24 cellular contexts compared by ENCODE assay signal in the genomic region with DNA sequence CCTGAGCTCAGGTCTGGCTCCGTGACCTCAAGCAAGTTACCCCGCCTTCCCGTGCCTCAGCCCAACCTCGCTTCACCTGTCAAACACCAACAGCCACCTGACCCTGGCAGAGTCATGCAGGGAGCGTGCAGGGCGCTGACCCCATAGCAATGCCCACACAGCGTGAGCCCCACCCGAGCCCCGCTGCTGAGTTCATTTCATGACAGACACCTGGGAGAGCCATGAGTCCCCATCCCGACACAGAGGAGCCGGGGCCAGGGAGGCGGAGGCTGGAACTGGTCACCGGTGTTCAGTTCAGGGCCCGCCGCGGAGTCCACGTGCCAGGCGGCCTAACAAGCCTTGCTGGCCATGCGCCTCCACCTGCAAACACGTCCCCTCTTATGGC. TPM values are rescaled to one million over a fixed set of nuclear protein-coding genes. Genes with fewer than 3 reads are reported as not detected.
DNase-seq lines count a peak whose midpoint lies in the region; ATAC-seq and TF ChIP-seq lines count a peak whose summit lies in the region.
"Had no signal": no experiment of that assay in that cellular context is flagged by ENCODE, and none has a peak within 500 bp of the region (broad histone marks: within the 10 kb centered on the region; RNA-seq: fewer than 3 reads in every experiment).

No MANE protein-coding gene starts in this region.

- H2BK120ac ChIP-seq in neuronal stem cell (ENCODE audit: low read depth, low read length) (no peak overlapping the region), H9 (ENCODE audit: low read depth, low read length, poor library complexity, severe bottlenecking) (no peak overlapping the region)

- H2AFZ ChIP-seq in neuronal stem cell (ENCODE audit: low read length) (no peak overlapping the region), H9 (ENCODE audit: low read length) (no peak overlapping the region)

- H3K27ac ChIP-seq in right cardiac atrium (ENCODE audit: low read length) (no peak overlapping the region), neuronal stem cell (replicated peaks; ENCODE audit: low read length) (no peak overlapping the region), H9 (ENCODE audit: insufficient read length, low read depth, low read length) (no peak overlapping the region), WERI-Rb-1 (no peak overlapping the region)
- H3K27ac ChIP-seq: BLaER1 had no signal

- H3K4ac ChIP-seq in neuronal stem cell (ENCODE audit: low read length) (no peak overlapping the region), H9 (ENCODE audit: low read depth, low read length) (no peak overlapping the region)

- H3K4me1 Mint-ChIP-seq in H9 = peaks cover 1 to 12% of the 10 kb centered on the region in 2 experiments
- H3K4me1 Mint-ChIP-seq: CD14-positive monocyte had no signal

- no peaks in the 10 kb centered on the region for H3K79me1 ChIP-seq in neuronal stem cell (ENCODE audit: low read depth, low read length)
- no peaks in the 10 kb centered on the region for H3K79me1 ChIP-seq in H9 (ENCODE audit: insufficient read depth, low read depth, low read length, poor library complexity, severe bottlenecking)

- H2BK20ac ChIP-seq in H9 (ENCODE audit: low read depth, low read length, poor library complexity, severe bottlenecking) = no peak overlapping the region

- H3K27me3 ChIP-seq in right cardiac atrium (ENCODE audit: control insufficient read depth, insufficient read depth) (no peaks in the 10 kb centered on the region), neuronal stem cell (ENCODE audit: control insufficient read depth in 3 of 3, insufficient read depth in 3 of 3, low read depth in 1 of 3, low read length in 3 of 3) (peaks cover 0 to 9% (median 3%) of the 10 kb centered on the region in 3 experiments), H9 (ENCODE audit: insufficient read depth, low read length) (peaks cover 2% of the 10 kb centered on the region; the same call in 1 of the 2 replicates), WERI-Rb-1 (ENCODE audit: insufficient read depth, low read depth, severe bottlenecking) (no peaks in the 10 kb centered on the region)

- H3K23ac ChIP-seq in neuronal stem cell (ENCODE audit: low read depth, low read length, poor library complexity) (peak overlapping the region; percentile 48), H9 (ENCODE audit: insufficient read length, low read depth, low read length) (no peak overlapping the region)

- no peaks in the 10 kb centered on the region for H3K36me3 Mint-ChIP-seq in H9 (ENCODE audit: insufficient read depth in 1 of 3, low read depth in 3 of 3)
- H3K36me3 Mint-ChIP-seq: CD14-positive monocyte; CD4-positive, alpha-beta memory T cell; CD4-positive, CD25-positive, alpha-beta regulatory T cell; CD8-positive, alpha-beta memory T cell had no signal

- H3K4me3 ChIP-seq in right cardiac atrium (ENCODE audit: low read length) = no peak overlapping the region
- H3K4me3 ChIP-seq in neuronal stem cell (ENCODE audit: low read length in 2 of 2) = no peak overlapping the region
- no peak overlapping the region for H3K4me3 ChIP-seq in WERI-Rb-1 (ENCODE audit: low read depth, low read length)
- H3K4me3 ChIP-seq: BLaER1, GM12878 had no signal

- H3K27ac Mint-ChIP-seq in H9 = no peak overlapping the region
- H3K27ac Mint-ChIP-seq: CD14-positive monocyte; CD4-positive, alpha-beta memory T cell; CD4-positive, CD25-positive, alpha-beta regulatory T cell; CD8-positive, alpha-beta memory T cell had no signal

- intact Hi-C loops in right cardiac atrium (cut with DNase I) (no loop called here), cardiac septum (cut with DNase I) (no loop called here)

- 91% methylated on average over 20 of the region's 20 CpGs for WGBS in right cardiac atrium
- no CpG with 5 or more reads among the region's 20 CpGs for WGBS in neuronal stem cell (ENCODE audit: extremely low coverage in 2 of 2, insufficient read length in 2 of 2, insufficient replicate concordance in 1 of 2), 2 donors
- WGBS in H9 (ENCODE audit: extremely low coverage, insufficient read length, low lambda C conversion rate) = no CpG with 5 or more reads among the region's 20 CpGs

- H2BK5ac ChIP-seq in neuronal stem cell (ENCODE audit: low read length) (no peak overlapping the region), H9 (ENCODE audit: insufficient read length, low read length) (no peak overlapping the region)

- H3K36me3 ChIP-seq in neuronal stem cell (replicated peaks in 1 of 2; ENCODE audit: control insufficient read depth in 2 of 2, insufficient read depth in 2 of 2, low read length in 2 of 2) (no peaks in the 10 kb centered on the region), WERI-Rb-1 (no peaks in the 10 kb centered on the region)
- H3K36me3 ChIP-seq: BE2C, BLaER1 had no signal

- H3K9me3 ChIP-seq in right cardiac atrium (ENCODE audit: control insufficient read depth, low read length) (no peaks in the 10 kb centered on the region), neuronal stem cell (replicated peaks in 1 of 2; ENCODE audit: control insufficient read depth in 2 of 2, insufficient read depth in 1 of 2, low read depth in 1 of 2, low read length in 2 of 2) (peaks cover 0 to 6% of the 10 kb centered on the region in 2 donors), H9 (ENCODE audit: control insufficient read depth, low read depth, low read length) (no peaks in the 10 kb centered on the region), WERI-Rb-1 (ENCODE audit: severe bottlenecking) (no peaks in the 10 kb centered on the region)
- H3K9me3 ChIP-seq: BE2C, BLaER1 had no signal

- DNase-seq in right cardiac atrium (peak in 2 of 3 donors; percentile 17 to 40), cardiac septum (ENCODE audit: low spot score) (no peak), neuronal stem cell (ENCODE audit: low spot score) (no peak), H9 (no peak), WERI-Rb-1 (no peak)
- DNase-seq: 8988T; ACHN; BE2C; C1 segment of cervical spinal cord; CD4-positive, alpha-beta memory T cell; CD4-positive, CD25-positive, alpha-beta regulatory T cell; CD8-positive, alpha-beta memory T cell; COR-L47; DMS 273 treated with DMSO at 0.1 percent for 48 hours; DMS153; DMS53; DMS79; DND-41; EL; GDM1 had no signal

- no peak overlapping the region for H3K56ac ChIP-seq in H9 (ENCODE audit: insufficient read length, low read depth, low read length)

- H3K18ac ChIP-seq in neuronal stem cell (ENCODE audit: low read length) (no peak overlapping the region), H9 (ENCODE audit: insufficient read length, low read depth, low read length) (no peak overlapping the region)

- H3K23me2 ChIP-seq in H9 (ENCODE audit: insufficient read length, low read depth, low read length, poor library complexity, severe bottlenecking) = no peaks in the 10 kb centered on the region

- H3K4me1 ChIP-seq in right cardiac atrium (ENCODE audit: control insufficient read depth, insufficient read depth, low read length) (no peaks in the 10 kb centered on the region), neuronal stem cell (ENCODE audit: control insufficient read depth in 2 of 2, insufficient read depth in 1 of 2, low read depth in 1 of 2, low read length in 2 of 2) (peaks cover 7 to 11% of the 10 kb centered on the region in 2 donors), H9 (ENCODE audit: insufficient read depth, low read length) (no peaks in the 10 kb centered on the region)
- H3K4me1 ChIP-seq: BE2C had no signal

- no peak for ATAC-seq in right cardiac atrium
- ATAC-seq: GM12878 had no signal

- no peaks in the 10 kb centered on the region for H4K20me1 ChIP-seq in H9 (ENCODE audit: control insufficient read depth, insufficient read depth, insufficient read length)
- H4K20me1 ChIP-seq: BLaER1 had no signal

- peaks cover 2 to 4% of the 10 kb centered on the region in 2 experiments; a peak in 1 of 5 replicates for H3K9me3 Mint-ChIP-seq in H9
- H3K9me3 Mint-ChIP-seq: CD4-positive, alpha-beta memory T cell; CD8-positive, alpha-beta memory T cell had no signal

- TF ChIP-seq CTCF in H9 (conservative IDR thresholded peaks at IDR 0.05) (no peak), WERI-Rb-1 (IDR thresholded peaks at IDR 0.05; ENCODE audit: low read depth, low read length) (no peak)

- H3K9ac ChIP-seq in neuronal stem cell (ENCODE audit: low read depth, low read length, poor library complexity) = no peak overlapping the region
- H3K9ac ChIP-seq in H9 (ENCODE audit: extremely low read depth, insufficient read length, low read length) = no peak overlapping the region
- H3K9ac ChIP-seq: BLaER1 had no signal

- H2AK5ac ChIP-seq in neuronal stem cell (ENCODE audit: low read depth, low read length) (peak overlapping the region; percentile 26), H9 (ENCODE audit: insufficient read length, low read length) (no peak overlapping the region)

- H3K4me2 ChIP-seq in neuronal stem cell (ENCODE audit: insufficient read depth, low read length, poor library complexity, severe bottlenecking) (no peak overlapping the region), H9 (ENCODE audit: insufficient read depth, insufficient read length, low read length) (no peak overlapping the region)
- H3K4me2 ChIP-seq: BLaER1 had no signal

- H3K79me2 ChIP-seq in H9 (ENCODE audit: insufficient read depth, low read length) = no peaks in the 10 kb centered on the region

- no peak overlapping the region for H4K5ac ChIP-seq in H9 (ENCODE audit: insufficient read length, low read depth, low read length)

- H3K27me3 Mint-ChIP-seq in H9 (ENCODE audit: low read depth) = peaks cover 50% of the 10 kb centered on the region
- H3K27me3 Mint-ChIP-seq: CD4-positive, CD25-positive, alpha-beta regulatory T cell had no signal

- H3K4me3 Mint-ChIP-seq in H9 = no peak overlapping the region
- H3K4me3 Mint-ChIP-seq: CD14-positive monocyte; CD4-positive, alpha-beta memory T cell; CD4-positive, CD25-positive, alpha-beta regulatory T cell; CD8-positive, alpha-beta memory T cell had no signal

- no peak overlapping the region for H4K91ac ChIP-seq in neuronal stem cell (ENCODE audit: low read depth, low read length, poor library complexity)
- H4K91ac ChIP-seq in H9 (ENCODE audit: insufficient read length, low read depth, low read length) = no peak overlapping the region

- no peak overlapping the region for H2BK15ac ChIP-seq in neuronal stem cell (ENCODE audit: low read length)
- H2BK15ac ChIP-seq in H9 (ENCODE audit: low read depth, low read length) = no peak overlapping the region

- H3T11ph ChIP-seq in H9 (ENCODE audit: low read length) = no peak overlapping the region

- peak overlapping the region; percentile 12 for H3K14ac ChIP-seq in neuronal stem cell (ENCODE audit: low read length)
- H3K14ac ChIP-seq in H9 (ENCODE audit: insufficient read depth, low read length) = no peak overlapping the region

- H4K8ac ChIP-seq in neuronal stem cell (ENCODE audit: low read depth, low read length) (no peak overlapping the region), H9 (replicated peaks; ENCODE audit: insufficient read length, low read depth, low read length) (no peak overlapping the region)

- H2BK12ac ChIP-seq in neuronal stem cell (ENCODE audit: low read length) = no peak overlapping the region
- H2BK12ac ChIP-seq in H9 (ENCODE audit: insufficient read length, low read depth, low read length) = no peak overlapping the region

RNA-seq across cellular contexts. Expression of a gene that starts 18.1 kb away (rescaled TPM):
- under 1 TPM in 2 of 4 donors, not detected in 2; 0.14 to 0.21 TPM for total RNA-seq in right cardiac atrium
- 0.05 TPM for polyA plus RNA-seq in right cardiac atrium
- total RNA-seq in cardiac septum = not detected
- polyA plus RNA-seq in neuronal stem cell (2013, experiment 1 of 2) = 0.13 TPM
- 0.14 TPM for polyA plus RNA-seq in neuronal stem cell (2013, experiment 2 of 2)
- total RNA-seq in H9 (2021) = 0.35 and 0.88 TPM in 2 replicates
- total RNA-seq: CD4-positive, alpha-beta memory T cell; GM12878 had no signal
- polyA plus RNA-seq: AG04450; CD14-positive monocyte; CD8-positive, alpha-beta memory T cell had no signal

Comparison
In these comparisons a context has a peak if more than half of its experiments do, and no peak if none do; other contexts are left out.
1. DNase-seq: peak in right cardiac atrium (2 of 3); none in cardiac septum (single experiment), neuronal stem cell (single experiment), H9 (single experiment) and WERI-Rb-1 (single experiment).